In the genomic region with DNA sequence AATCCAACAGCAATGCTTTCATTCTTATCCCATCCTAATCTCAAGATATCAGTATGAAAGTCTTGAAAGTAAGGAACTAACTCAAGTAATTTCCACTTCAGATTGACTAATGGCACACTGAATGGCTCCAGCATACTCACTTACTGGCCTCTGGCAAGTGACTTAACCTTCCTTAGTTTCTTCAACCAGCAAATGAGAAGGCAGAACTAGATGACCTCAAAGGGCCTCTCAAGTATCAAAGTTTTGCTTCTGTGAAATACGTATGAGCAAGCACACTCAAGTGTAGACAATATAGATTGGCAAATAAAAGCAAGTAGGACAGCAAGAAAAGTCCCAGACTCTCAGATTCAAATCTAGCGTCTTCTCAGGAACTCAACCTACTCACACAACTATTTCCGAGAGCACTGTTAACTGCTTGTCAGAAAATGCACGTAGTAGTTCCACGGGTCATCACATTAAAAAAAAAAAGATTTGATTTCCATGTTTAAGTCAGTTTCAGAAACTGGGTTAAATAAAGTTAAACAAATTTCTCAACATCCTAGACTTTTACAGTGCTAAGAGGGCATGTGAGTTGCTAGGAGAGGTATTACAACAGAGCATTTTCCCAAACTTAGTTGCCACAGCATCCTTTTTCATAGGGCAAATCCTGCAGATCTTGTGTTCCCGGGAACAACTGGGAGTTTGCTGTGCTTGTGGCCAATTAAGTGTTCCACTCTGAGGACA, we compare ENCODE assay signal across 10 cellular contexts.
DNase-seq lines count a peak whose midpoint lies in the region; ATAC-seq and TF ChIP-seq lines count a peak whose summit lies in the region.
"Had no signal": no experiment of that assay in that cellular context is flagged by ENCODE, and none has a peak within 500 bp of the region (broad histone marks: within the 10 kb centered on the region; RNA-seq: fewer than 3 reads in every experiment).

No MANE protein-coding gene starts in this region.

- H3K4me3 ChIP-seq in HCT116 (replicated peaks in 1 of 2; ENCODE audit: low read depth in 1 of 2, low read length in 2 of 2) (no peak overlapping the region), lower lobe of right lung (no peak overlapping the region)
- H3K4me3 ChIP-seq: tibial artery had no signal

- TF ChIP-seq POLR2A in HCT116 (IDR thresholded peaks at IDR 0.05; ENCODE audit: borderline replicate concordance, extremely low read depth, insufficient read depth, insufficient read length), result no peak

- no peaks in the 10 kb centered on the region for H4K20me1 ChIP-seq in HCT116 (ENCODE audit: insufficient read depth)

- H3K4me1 Mint-ChIP-seq in nephron progenitor cell, result peaks cover 42% of the 10 kb centered on the region

- no peak for TF ChIP-seq RAD21 in HCT116 (IDR thresholded peaks at IDR 0.05; ENCODE audit: low read depth)

- H3K36me3 ChIP-seq in HCT116 (ENCODE audit: control insufficient read depth in 1 of 2, insufficient read depth in 2 of 2, low read length in 2 of 2), result no peaks in the 10 kb centered on the region
- no peaks in the 10 kb centered on the region for H3K36me3 ChIP-seq in lower lobe of right lung
- H3K36me3 ChIP-seq: tibial artery had no signal

- H3K27me3 Mint-ChIP-seq in nephron progenitor cell (ENCODE audit: low read depth, poor library complexity), result peaks cover 12% of the 10 kb centered on the region

- peak overlapping the region; percentile 96 for H3K27ac ChIP-seq in HCT116 (ENCODE audit: low read depth, low read length)
- H3K27ac ChIP-seq in lower lobe of right lung, result peak overlapping the region; percentile 42

- H2AFZ ChIP-seq in HCT116 (ENCODE audit: low read depth, low read length, poor library complexity, severe bottlenecking), result no peak overlapping the region

- intact Hi-C loops in HCT116 (cut with micrococcal nuclease), result no loop called here
- intact Hi-C loops in lower lobe of right lung (cut with DNase I), result no loop called here

- peaks cover 0 to 11% of the 10 kb centered on the region in 2 donors for H3K36me3 Mint-ChIP-seq in activated naive CD4-positive, alpha-beta T cell treated with anti-CD3 and anti-CD28 coated beads, Interleukin-2, amount 50 U/mL, for 72 hours
- no peaks in the 10 kb centered on the region for H3K36me3 Mint-ChIP-seq in nephron progenitor cell (ENCODE audit: low read depth)

- TF ChIP-seq CTCF in HCT116 (IDR thresholded peaks at IDR 0.05 in 2 of 3, conservative IDR thresholded peaks at IDR 0.05 in 1 of 3; ENCODE audit: borderline replicate concordance in 1 of 3, insufficient read depth in 1 of 3, low read depth in 2 of 3, low read length in 2 of 3), result no peak
- no peak for TF ChIP-seq CTCF in lower lobe of right lung (IDR thresholded peaks at IDR 0.05)
- no peak for TF ChIP-seq CTCF in nephron progenitor cell (IDR thresholded peaks at IDR 0.05)

- no peak overlapping the region for H3K4me3 Mint-ChIP-seq in nephron progenitor cell

- no peaks in the 10 kb centered on the region for H3K9me2 ChIP-seq in HCT116 (ENCODE audit: insufficient read depth)

- BruUV-seq in HCT116 (replicated peaks; lab: Mats Ljungman, UMichigan), result no TSS peak

- peak overlapping the region; percentile 67 for H3K4me2 ChIP-seq in HCT116 (ENCODE audit: low read length)

- RAD21 ChIA-PET in HCT116 (lab: Charles Lee; ENCODE audit: low non-redundant PET in 1 of 2, low total read pairs in 2 of 2, uncharacterized antibody in 2 of 2, unreplicated experiment in 2 of 2), result no interaction called here

- CTCF ChIA-PET in HCT116 (lab: Charles Lee), result no interaction called here

- peak overlapping the region; percentile 97 to 99 for H3K27ac Mint-ChIP-seq in activated naive CD4-positive, alpha-beta T cell treated with anti-CD3 and anti-CD28 coated beads, Interleukin-2, amount 50 U/mL, for 72 hours
- no peak overlapping the region for H3K27ac Mint-ChIP-seq in nephron progenitor cell

- POLR2A ChIA-PET in HCT116 (lab: Charles Lee), result interaction anchor here (0.7 to 1.0 kb wide), 2 partner anchors 14 to 117 kb away, joined by 3 to 4 read pairs; no protein-coding TSS in a partner anchor

- H3K79me2 ChIP-seq in HCT116 (ENCODE audit: insufficient read depth, low read length), result peaks cover 93% of the 10 kb centered on the region

- DNase-seq in AG20443 (ENCODE audit: low spot score) (peak; percentile 43), HCT116 (ENCODE audit: low read depth, low spot score) (no peak), lower lobe of right lung (no peak), NCI-H1694 treated with DMSO at 0.1 percent for 48 hours (lab: John Stamatoyannopoulos, UW) (no peak), nephron progenitor cell (no peak)
- no peak for DNase-seq in activated naive CD4-positive, alpha-beta T cell treated with anti-CD3 and anti-CD28 coated beads, Interleukin-2, amount 50 U/mL, for 72 hours (ENCODE audit: low spot score in 2 of 2)
- no peak for DNase-seq in stimulated activated CD4-positive, alpha-beta T cell treated with anti-CD3 and anti-CD28 coated beads, Interleukin-2, amount 100 ng/mL, for 24 hours
- DNase-seq: mesendoderm, tibial artery had no signal

- H3K27me3 ChIP-seq in HCT116 (ENCODE audit: insufficient read depth, low read length) (no peaks in the 10 kb centered on the region), lower lobe of right lung (ENCODE audit: low read depth) (no peaks in the 10 kb centered on the region)
- H3K27me3 ChIP-seq: tibial artery had no signal

- H3K9ac ChIP-seq in HCT116 (ENCODE audit: low read length), result peak overlapping the region; percentile 73

- H3K9me3 ChIP-seq in HCT116 (ENCODE audit: control insufficient read depth in 1 of 2, insufficient read depth in 1 of 2, low read depth in 1 of 2, low read length in 2 of 2) (no peaks in the 10 kb centered on the region), lower lobe of right lung (no peaks in the 10 kb centered on the region)
- H3K9me3 ChIP-seq: tibial artery had no signal

- H3K4me1 ChIP-seq in HCT116 (ENCODE audit: control insufficient read depth in 1 of 2, insufficient read depth in 2 of 2, low read length in 2 of 2), result peaks cover 96 to 99% of the 10 kb centered on the region in 2 experiments
- peaks cover 90% of the 10 kb centered on the region for H3K4me1 ChIP-seq in lower lobe of right lung

- ATAC-seq in HCT116, result no peak
- peak; percentile 77 to 79 for ATAC-seq in activated naive CD4-positive, alpha-beta T cell treated with anti-CD3 and anti-CD28 coated beads, Interleukin-2, amount 50 U/mL, for 72 hours
- ATAC-seq in lower lobe of right lung, result peak; percentile 73 to 77
- ATAC-seq in HG03354 (IDR thresholded peaks at IDR 0.05; ENCODE audit: poor library complexity, severe bottlenecking, unreplicated experiment), result no peak

- H3K9me3 Mint-ChIP-seq in activated naive CD4-positive, alpha-beta T cell treated with anti-CD3 and anti-CD28 coated beads, Interleukin-2, amount 50 U/mL, for 72 hours, result no peaks in the 10 kb centered on the region
- H3K9me3 Mint-ChIP-seq in nephron progenitor cell, result no peaks in the 10 kb centered on the region

TF ChIP-seq in HCT116, 20 proteins besides CTCF, POLR2A, EP300 and RAD21:
- peak; percentile 61 for TF ChIP-seq TCF7L2 (IDR thresholded peaks at IDR 0.05; ENCODE audit: borderline replicate concordance, extremely low read depth, insufficient read depth, insufficient read length)
- TF ChIP-seq ZBTB33 (IDR thresholded peaks at IDR 0.05; ENCODE audit: extremely low read depth, insufficient replicate concordance, low read length), result no peak
- peak; percentile 31; the same call in 1 of the 2 replicates for TF ChIP-seq POLR2AphosphoS5 (IDR thresholded peaks at IDR 0.05; ENCODE audit: low read depth, low read length)

Comparison
In these comparisons a context has a peak if more than half of its experiments do, and no peak if none do; other contexts are left out.
1. ATAC-seq: peak in activated naive CD4-positive, alpha-beta T cell treated with anti-CD3 and anti-CD28 coated beads, Interleukin-2, amount 50 U/mL, for 72 hours (2 of 2) and lower lobe of right lung (2 of 2); none in HCT116 (single experiment) and HG03354 (single experiment).